3 cellular contexts compared by ENCODE assay signal in the genomic region with DNA sequence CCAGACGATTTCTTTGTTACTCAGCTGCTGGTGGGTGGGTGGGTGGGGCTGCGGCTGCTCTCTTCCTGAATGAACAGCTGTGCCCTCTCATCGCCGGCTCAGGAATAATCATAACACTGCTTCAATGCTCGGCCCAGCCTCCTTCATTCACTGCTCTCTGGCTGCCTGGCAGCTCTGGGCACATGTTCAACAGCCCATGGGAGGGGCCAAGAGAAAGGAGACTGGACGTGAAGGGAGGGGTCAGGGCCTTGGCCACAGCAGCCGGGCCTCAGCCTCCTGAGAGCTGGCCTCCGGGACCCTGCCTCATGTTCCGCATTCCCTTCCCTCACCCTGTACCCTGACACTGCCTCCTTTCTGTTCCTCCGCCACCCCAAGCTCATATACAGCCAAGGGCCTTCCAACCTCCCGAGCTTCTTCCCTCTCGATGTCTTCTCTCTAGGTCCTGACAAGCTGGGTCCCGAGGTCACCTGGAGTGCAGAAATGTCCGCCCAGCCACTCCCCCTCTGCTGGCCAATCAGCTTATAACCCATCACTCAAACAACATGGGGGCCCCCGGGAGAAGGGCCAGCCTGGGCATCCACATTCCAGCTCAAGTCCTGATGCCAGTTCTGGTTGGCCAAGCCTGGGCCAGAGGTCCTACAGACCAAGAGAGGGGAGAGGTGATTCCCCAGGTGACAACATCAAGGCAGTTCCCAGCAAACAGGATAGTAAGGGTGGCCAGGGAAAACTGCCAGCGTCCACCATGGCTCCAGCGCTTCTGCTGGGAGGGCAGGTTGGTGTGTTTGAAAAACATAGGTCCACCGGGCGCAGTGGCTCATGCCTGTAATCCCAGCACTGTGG.
TF ChIP-seq lines count a peak whose summit lies in the region.

No MANE protein-coding gene starts in this region.

TF ChIP-seq in SK-N-SH treated with all-trans-retinoic acid at 6 μM for 48 hours, 23 proteins besides CTCF, POLR2A, EP300 and RAD21 (continued from another document and continues in another):
- TF ChIP-seq, protein P1, sequence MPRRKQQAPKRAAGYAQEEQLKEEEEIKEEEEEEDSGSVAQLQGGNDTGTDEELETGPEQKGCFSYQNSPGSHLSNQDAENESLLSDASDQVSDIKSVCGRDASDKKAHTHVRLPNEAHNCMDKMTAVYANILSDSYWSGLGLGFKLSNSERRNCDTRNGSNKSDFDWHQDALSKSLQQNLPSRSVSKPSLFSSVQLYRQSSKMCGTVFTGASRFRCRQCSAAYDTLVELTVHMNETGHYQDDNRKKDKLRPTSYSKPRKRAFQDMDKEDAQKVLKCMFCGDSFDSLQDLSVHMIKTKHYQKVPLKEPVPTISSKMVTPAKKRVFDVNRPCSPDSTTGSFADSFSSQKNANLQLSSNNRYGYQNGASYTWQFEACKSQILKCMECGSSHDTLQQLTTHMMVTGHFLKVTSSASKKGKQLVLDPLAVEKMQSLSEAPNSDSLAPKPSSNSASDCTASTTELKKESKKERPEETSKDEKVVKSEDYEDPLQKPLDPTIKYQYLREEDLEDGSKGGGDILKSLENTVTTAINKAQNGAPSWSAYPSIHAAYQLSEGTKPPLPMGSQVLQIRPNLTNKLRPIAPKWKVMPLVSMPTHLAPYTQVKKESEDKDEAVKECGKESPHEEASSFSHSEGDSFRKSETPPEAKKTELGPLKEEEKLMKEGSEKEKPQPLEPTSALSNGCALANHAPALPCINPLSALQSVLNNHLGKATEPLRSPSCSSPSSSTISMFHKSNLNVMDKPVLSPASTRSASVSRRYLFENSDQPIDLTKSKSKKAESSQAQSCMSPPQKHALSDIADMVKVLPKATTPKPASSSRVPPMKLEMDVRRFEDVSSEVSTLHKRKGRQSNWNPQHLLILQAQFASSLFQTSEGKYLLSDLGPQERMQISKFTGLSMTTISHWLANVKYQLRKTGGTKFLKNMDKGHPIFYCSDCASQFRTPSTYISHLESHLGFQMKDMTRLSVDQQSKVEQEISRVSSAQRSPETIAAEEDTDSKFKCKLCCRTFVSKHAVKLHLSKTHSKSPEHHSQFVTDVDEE (CRISPR knock-in tag; IDR thresholded peaks at IDR 0.05), result no peak
- TF ChIP-seq GLIS3 (CRISPR knock-in tag; IDR thresholded peaks at IDR 0.05), result no peak
- no peak for TF ChIP-seq ZNF8 (CRISPR knock-in tag; IDR thresholded peaks at IDR 0.05)
- no peak for TF ChIP-seq TCF4 (CRISPR knock-in tag; IDR thresholded peaks at IDR 0.05; ENCODE audit: borderline replicate concordance)
- TF ChIP-seq RARB (CRISPR knock-in tag; IDR thresholded peaks at IDR 0.05), result no peak
- TF ChIP-seq, protein P2, sequence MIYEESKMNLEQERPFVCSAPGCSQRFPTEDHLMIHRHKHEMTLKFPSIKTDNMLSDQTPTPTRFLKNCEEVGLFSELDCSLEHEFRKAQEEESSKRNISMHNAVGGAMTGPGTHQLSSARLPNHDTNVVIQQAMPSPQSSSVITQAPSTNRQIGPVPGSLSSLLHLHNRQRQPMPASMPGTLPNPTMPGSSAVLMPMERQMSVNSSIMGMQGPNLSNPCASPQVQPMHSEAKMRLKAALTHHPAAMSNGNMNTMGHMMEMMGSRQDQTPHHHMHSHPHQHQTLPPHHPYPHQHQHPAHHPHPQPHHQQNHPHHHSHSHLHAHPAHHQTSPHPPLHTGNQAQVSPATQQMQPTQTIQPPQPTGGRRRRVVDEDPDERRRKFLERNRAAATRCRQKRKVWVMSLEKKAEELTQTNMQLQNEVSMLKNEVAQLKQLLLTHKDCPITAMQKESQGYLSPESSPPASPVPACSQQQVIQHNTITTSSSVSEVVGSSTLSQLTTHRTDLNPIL (CRISPR knock-in tag; IDR thresholded peaks at IDR 0.05; ENCODE audit: low read depth), result no peak
- no peak for TF ChIP-seq SNAI2 (CRISPR knock-in tag; IDR thresholded peaks at IDR 0.05)
- TF ChIP-seq, protein P3, sequence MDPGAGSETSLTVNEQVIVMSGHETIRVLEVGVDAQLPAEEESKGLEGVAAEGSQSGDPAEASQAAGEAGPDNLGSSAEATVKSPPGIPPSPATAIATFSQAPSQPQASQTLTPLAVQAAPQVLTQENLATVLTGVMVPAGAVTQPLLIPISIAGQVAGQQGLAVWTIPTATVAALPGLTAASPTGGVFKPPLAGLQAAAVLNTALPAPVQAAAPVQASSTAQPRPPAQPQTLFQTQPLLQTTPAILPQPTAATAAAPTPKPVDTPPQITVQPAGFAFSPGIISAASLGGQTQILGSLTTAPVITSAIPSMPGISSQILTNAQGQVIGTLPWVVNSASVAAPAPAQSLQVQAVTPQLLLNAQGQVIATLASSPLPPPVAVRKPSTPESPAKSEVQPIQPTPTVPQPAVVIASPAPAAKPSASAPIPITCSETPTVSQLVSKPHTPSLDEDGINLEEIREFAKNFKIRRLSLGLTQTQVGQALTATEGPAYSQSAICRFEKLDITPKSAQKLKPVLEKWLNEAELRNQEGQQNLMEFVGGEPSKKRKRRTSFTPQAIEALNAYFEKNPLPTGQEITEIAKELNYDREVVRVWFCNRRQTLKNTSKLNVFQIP (CRISPR knock-in tag; IDR thresholded peaks at IDR 0.05; ENCODE audit: borderline replicate concordance, low read depth), result no peak
- TF ChIP-seq ZNF565 (CRISPR knock-in tag; conservative IDR thresholded peaks at IDR 0.05; ENCODE audit: low read depth), result no peak

TF ChIP-seq in SK-N-SH, 30 proteins besides CTCF, POLR2A, EP300 and RAD21 (continued from another document):
- TF ChIP-seq, protein P4, sequence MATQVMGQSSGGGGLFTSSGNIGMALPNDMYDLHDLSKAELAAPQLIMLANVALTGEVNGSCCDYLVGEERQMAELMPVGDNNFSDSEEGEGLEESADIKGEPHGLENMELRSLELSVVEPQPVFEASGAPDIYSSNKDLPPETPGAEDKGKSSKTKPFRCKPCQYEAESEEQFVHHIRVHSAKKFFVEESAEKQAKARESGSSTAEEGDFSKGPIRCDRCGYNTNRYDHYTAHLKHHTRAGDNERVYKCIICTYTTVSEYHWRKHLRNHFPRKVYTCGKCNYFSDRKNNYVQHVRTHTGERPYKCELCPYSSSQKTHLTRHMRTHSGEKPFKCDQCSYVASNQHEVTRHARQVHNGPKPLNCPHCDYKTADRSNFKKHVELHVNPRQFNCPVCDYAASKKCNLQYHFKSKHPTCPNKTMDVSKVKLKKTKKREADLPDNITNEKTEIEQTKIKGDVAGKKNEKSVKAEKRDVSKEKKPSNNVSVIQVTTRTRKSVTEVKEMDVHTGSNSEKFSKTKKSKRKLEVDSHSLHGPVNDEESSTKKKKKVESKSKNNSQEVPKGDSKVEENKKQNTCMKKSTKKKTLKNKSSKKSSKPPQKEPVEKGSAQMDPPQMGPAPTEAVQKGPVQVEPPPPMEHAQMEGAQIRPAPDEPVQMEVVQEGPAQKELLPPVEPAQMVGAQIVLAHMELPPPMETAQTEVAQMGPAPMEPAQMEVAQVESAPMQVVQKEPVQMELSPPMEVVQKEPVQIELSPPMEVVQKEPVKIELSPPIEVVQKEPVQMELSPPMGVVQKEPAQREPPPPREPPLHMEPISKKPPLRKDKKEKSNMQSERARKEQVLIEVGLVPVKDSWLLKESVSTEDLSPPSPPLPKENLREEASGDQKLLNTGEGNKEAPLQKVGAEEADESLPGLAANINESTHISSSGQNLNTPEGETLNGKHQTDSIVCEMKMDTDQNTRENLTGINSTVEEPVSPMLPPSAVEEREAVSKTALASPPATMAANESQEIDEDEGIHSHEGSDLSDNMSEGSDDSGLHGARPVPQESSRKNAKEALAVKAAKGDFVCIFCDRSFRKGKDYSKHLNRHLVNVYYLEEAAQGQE (IDR thresholded peaks at IDR 0.05; ENCODE audit: low read depth, low read length), result no peak
- TF ChIP-seq SIN3A (IDR thresholded peaks at IDR 0.05; ENCODE audit: borderline replicate concordance, low read depth, low read length) (no peak), MXI1 (IDR thresholded peaks at IDR 0.05; ENCODE audit: low read depth, low read length) (no peak), CHD2 (IDR thresholded peaks at IDR 0.05; ENCODE audit: low read length, partially characterized antibody) (no peak), TCF12 (IDR thresholded peaks at IDR 0.05) (no peak), JUND (IDR thresholded peaks at IDR 0.05) (no peak), TEAD4 (IDR thresholded peaks at IDR 0.05; ENCODE audit: borderline replicate concordance, insufficient read depth) (no peak), FOSL2 (IDR thresholded peaks at IDR 0.05; ENCODE audit: borderline replicate concordance, low read depth) (no peak), RCOR1 (IDR thresholded peaks at IDR 0.05; ENCODE audit: low read length) (no peak), YY1 (IDR thresholded peaks at IDR 0.05; ENCODE audit: low read depth) (no peak), NRF1 (IDR thresholded peaks at IDR 0.05; ENCODE audit: low read depth, low read length) (no peak), NFIC (IDR thresholded peaks at IDR 0.05; ENCODE audit: borderline replicate concordance) (no peak), MEF2A (IDR thresholded peaks at IDR 0.05; ENCODE audit: borderline replicate concordance, low read depth) (no peak), GATA2 (CRISPR knock-in tag; IDR thresholded peaks at IDR 0.05) (no peak), FOXM1 (IDR thresholded peaks at IDR 0.05; ENCODE audit: low read depth) (no peak)
- TF ChIP-seq, protein P5, sequence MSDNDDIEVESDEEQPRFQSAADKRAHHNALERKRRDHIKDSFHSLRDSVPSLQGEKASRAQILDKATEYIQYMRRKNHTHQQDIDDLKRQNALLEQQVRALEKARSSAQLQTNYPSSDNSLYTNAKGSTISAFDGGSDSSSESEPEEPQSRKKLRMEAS (IDR thresholded peaks at IDR 0.05; ENCODE audit: low read depth), result no peak
TF ChIP-seq in SK-N-SH: peak in this region for 0.

TF ChIP-seq in WTC11, 78 proteins besides CTCF, POLR2A, EP300 and RAD21 (continued from another document):
- TF ChIP-seq, protein P6, sequence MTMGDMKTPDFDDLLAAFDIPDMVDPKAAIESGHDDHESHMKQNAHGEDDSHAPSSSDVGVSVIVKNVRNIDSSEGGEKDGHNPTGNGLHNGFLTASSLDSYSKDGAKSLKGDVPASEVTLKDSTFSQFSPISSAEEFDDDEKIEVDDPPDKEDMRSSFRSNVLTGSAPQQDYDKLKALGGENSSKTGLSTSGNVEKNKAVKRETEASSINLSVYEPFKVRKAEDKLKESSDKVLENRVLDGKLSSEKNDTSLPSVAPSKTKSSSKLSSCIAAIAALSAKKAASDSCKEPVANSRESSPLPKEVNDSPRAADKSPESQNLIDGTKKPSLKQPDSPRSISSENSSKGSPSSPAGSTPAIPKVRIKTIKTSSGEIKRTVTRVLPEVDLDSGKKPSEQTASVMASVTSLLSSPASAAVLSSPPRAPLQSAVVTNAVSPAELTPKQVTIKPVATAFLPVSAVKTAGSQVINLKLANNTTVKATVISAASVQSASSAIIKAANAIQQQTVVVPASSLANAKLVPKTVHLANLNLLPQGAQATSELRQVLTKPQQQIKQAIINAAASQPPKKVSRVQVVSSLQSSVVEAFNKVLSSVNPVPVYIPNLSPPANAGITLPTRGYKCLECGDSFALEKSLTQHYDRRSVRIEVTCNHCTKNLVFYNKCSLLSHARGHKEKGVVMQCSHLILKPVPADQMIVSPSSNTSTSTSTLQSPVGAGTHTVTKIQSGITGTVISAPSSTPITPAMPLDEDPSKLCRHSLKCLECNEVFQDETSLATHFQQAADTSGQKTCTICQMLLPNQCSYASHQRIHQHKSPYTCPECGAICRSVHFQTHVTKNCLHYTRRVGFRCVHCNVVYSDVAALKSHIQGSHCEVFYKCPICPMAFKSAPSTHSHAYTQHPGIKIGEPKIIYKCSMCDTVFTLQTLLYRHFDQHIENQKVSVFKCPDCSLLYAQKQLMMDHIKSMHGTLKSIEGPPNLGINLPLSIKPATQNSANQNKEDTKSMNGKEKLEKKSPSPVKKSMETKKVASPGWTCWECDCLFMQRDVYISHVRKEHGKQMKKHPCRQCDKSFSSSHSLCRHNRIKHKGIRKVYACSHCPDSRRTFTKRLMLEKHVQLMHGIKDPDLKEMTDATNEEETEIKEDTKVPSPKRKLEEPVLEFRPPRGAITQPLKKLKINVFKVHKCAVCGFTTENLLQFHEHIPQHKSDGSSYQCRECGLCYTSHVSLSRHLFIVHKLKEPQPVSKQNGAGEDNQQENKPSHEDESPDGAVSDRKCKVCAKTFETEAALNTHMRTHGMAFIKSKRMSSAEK (CRISPR knock-in tag; IDR thresholded peaks at IDR 0.05; ENCODE audit: borderline replicate concordance), result no peak
- no peak for TF ChIP-seq PRRX2 (CRISPR knock-in tag; IDR thresholded peaks at IDR 0.05)
